18 cellular contexts compared by ENCODE assay signal in the genomic region with DNA sequence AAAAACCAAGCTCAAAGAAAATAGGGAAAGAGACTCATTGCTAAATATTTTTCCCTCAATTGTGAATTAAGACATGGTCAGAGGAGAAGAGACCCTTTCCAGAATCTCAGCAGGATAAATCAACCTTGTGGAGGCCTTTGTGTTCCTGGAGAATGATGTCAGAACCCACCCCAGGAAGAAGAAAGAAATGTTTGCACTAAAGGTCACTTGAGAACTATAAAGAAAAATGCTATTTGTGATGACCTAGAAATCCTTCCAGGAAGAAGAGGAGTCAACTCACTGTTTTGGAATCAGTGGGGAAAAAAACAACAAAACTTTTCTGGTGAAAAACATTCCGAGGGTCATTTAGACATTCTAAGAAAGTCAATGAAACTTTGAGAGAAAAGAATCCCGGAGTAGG.
DNase-seq lines count a peak whose midpoint lies in the region; TF ChIP-seq lines count a peak whose summit lies in the region.
"Had no signal": no experiment of that assay in that cellular context is flagged by ENCODE, and none has a peak within 500 bp of the region (broad histone marks: within the 10 kb centered on the region; RNA-seq: fewer than 3 reads in every experiment).

No MANE protein-coding gene starts in this region.

- H3K27ac ChIP-seq in GM23248 (no peak overlapping the region), skeletal muscle tissue (ENCODE audit: low read depth, low read length) (peak overlapping the region; percentile 21)
- H3K27ac ChIP-seq: SK-N-MC had no signal

- H3K4me1 ChIP-seq in GM23248 (ENCODE audit: insufficient read depth) (peaks cover 14% of the 10 kb centered on the region), skeletal muscle tissue (ENCODE audit: control insufficient read depth in 3 of 3, insufficient read depth in 3 of 3, low read length in 3 of 3) (peaks cover 4 to 11% (median 7%) of the 10 kb centered on the region in 3 donors)

- no peaks in the 10 kb centered on the region for H3K27me3 ChIP-seq in GM23248 (replicated peaks; ENCODE audit: insufficient read depth)
- no peaks in the 10 kb centered on the region for H3K27me3 ChIP-seq in skeletal muscle tissue (ENCODE audit: control insufficient read depth in 3 of 3, insufficient read depth in 3 of 3, low read length in 3 of 3)
- H3K27me3 ChIP-seq: heart right ventricle had no signal

- no peaks in the 10 kb centered on the region for H4K20me1 ChIP-seq in GM23248 (ENCODE audit: insufficient read depth)

- H3K79me2 ChIP-seq in GM23248 (ENCODE audit: insufficient read depth): no peaks in the 10 kb centered on the region

- H3K9me3 ChIP-seq in GM23248 (ENCODE audit: low read depth): no peaks in the 10 kb centered on the region
- H3K9me3 ChIP-seq in skeletal muscle tissue (ENCODE audit: control insufficient read depth in 3 of 3, low read length in 3 of 3): no peaks in the 10 kb centered on the region
- H3K9me3 ChIP-seq: HAP-1 had no signal

- H3K9ac ChIP-seq in GM23248 (no peak overlapping the region), skeletal muscle tissue (ENCODE audit: low read depth in 1 of 3, low read length in 3 of 3) (no peak overlapping the region)

- H3K36me3 ChIP-seq in GM23248 (ENCODE audit: low read depth) (no peaks in the 10 kb centered on the region), skeletal muscle tissue (ENCODE audit: control insufficient read depth in 3 of 3, insufficient read depth in 3 of 3, low read length in 3 of 3) (no peaks in the 10 kb centered on the region)
- H3K36me3 ChIP-seq: HAP-1, heart right ventricle had no signal

- TF ChIP-seq CTCF in foreskin fibroblast (IDR thresholded peaks at IDR 0.05; ENCODE audit: low read depth, low read length): no peak

- H3K4me3 ChIP-seq in GM23248: no peak overlapping the region
- no peak overlapping the region for H3K4me3 ChIP-seq in foreskin fibroblast (ENCODE audit: low read depth in 1 of 2, low read length in 2 of 2)
- no peak overlapping the region for H3K4me3 ChIP-seq in skeletal muscle tissue (ENCODE audit: low read length in 3 of 3)
- H3K4me3 ChIP-seq: HAP-1, heart right ventricle, SK-N-MC, skin epidermis had no signal

- H3K9me2 ChIP-seq in GM23248 (ENCODE audit: insufficient read depth): no peaks in the 10 kb centered on the region

- H3F3A ChIP-seq in GM23248 (ENCODE audit: insufficient read depth): no peaks in the 10 kb centered on the region

- peak; percentile 8 for DNase-seq in GM23248
- DNase-seq in astrocyte of the hippocampus (ENCODE audit: low read depth, low spot score): peak; percentile 36
- peak; percentile 28 to 56 for DNase-seq in foreskin fibroblast
- DNase-seq in COLO668 (lab: John Stamatoyannopoulos, UW; ENCODE audit: unreplicated experiment): no peak
- no peak for DNase-seq in stimulated activated CD4-positive, alpha-beta T cell treated with anti-CD3 and anti-CD28 coated beads, Interleukin-4, amount 100 ng/mL, for 1 hour
- DNase-seq in NCI-H1048 (lab: John Stamatoyannopoulos, UW): no peak
- no peak for DNase-seq in NCI-H510A (lab: John Stamatoyannopoulos, UW)
- DNase-seq: activated CD4-positive, CD25-positive, alpha-beta regulatory T cell; activated CD8-positive, alpha-beta T cell treated with anti-CD3 and anti-CD28 coated beads, Interleukin-2, amount 10 ng/mL, durations not matched to agents 7 days and 5 days; activated naive CD4-positive, alpha-beta T cell treated with anti-CD3 and anti-CD28 coated beads, Interleukin-2, amount 50 U/mL, for 16 hours; activated T-cell treated with anti-CD3 and anti-CD28 coated beads, Interleukin-2, amount 50 U/mL, for 48 hours; heart right ventricle; naive thymus-derived CD8-positive, alpha-beta T cell; NCI-H1930 had no signal

- WGBS in GM23248 (ENCODE audit: low coverage in 1 of 2, low lambda C conversion rate in 2 of 2, missing lambda C conversion rate in 2 of 2), 2 experiments: 5 to 19% methylated on average over 2 of the region's 2 CpGs

- H3K4me2 ChIP-seq in GM23248 (ENCODE audit: unreplicated experiment): peak overlapping the region; percentile 9

- in situ Hi-C loops in GM23248 (cut with MboI): no loop called here

- peak overlapping the region; percentile 20 for H2AFZ ChIP-seq in GM23248

Comparison
In these comparisons a context has a peak if more than half of its experiments do, and no peak if none do; other contexts are left out.
1. DNase-seq: peak in GM23248 (single experiment), astrocyte of the hippocampus (single experiment) and foreskin fibroblast (2 of 2); none in COLO668 (single experiment), stimulated activated CD4-positive, alpha-beta T cell treated with anti-CD3 and anti-CD28 coated beads, Interleukin-4, amount 100 ng/mL, for 1 hour (single experiment), NCI-H1048 (single experiment) and NCI-H510A (single experiment).